1 cellular context compared by ENCODE assay signal in genomic region chr3:11570251-11570650, GRCh38.
TF ChIP-seq lines count a peak whose summit lies in the region.

No MANE protein-coding gene starts in this region.

TF ChIP-seq in IMR-90, 13 proteins besides CTCF, POLR2A, EP300 and RAD21 (continued from another document):
- TF ChIP-seq, protein P1, sequence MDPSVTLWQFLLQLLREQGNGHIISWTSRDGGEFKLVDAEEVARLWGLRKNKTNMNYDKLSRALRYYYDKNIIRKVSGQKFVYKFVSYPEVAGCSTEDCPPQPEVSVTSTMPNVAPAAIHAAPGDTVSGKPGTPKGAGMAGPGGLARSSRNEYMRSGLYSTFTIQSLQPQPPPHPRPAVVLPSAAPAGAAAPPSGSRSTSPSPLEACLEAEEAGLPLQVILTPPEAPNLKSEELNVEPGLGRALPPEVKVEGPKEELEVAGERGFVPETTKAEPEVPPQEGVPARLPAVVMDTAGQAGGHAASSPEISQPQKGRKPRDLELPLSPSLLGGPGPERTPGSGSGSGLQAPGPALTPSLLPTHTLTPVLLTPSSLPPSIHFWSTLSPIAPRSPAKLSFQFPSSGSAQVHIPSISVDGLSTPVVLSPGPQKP (IDR thresholded peaks at IDR 0.05; ENCODE audit: borderline replicate concordance, low read depth, low read length), result no peak
